In genomic region chr3:62622553-62623174, GRCh38 we compare ENCODE assay signal across 8 cellular contexts.
A peak's percentile ranks its signal among the peaks of the same experiment; 100 is the strongest.
DNase-seq lines count a peak whose midpoint lies in the region; ATAC-seq and TF ChIP-seq lines count a peak whose summit lies in the region.

No MANE protein-coding gene starts in this region.

- H3K79me2 ChIP-seq in parathyroid adenoma = no peaks in the 10 kb centered on the region

- no peaks in the 10 kb centered on the region for H3K4me1 ChIP-seq in parathyroid adenoma

- no peaks in the 10 kb centered on the region for H3K27me3 ChIP-seq in parathyroid adenoma (ENCODE audit: control insufficient read depth, insufficient read depth, low read length)
- no peaks in the 10 kb centered on the region for H3K27me3 ChIP-seq in CD4-positive, alpha-beta T cell (ENCODE audit: control insufficient read depth, insufficient read depth, low read length)

- no peaks in the 10 kb centered on the region for H3K9me3 Mint-ChIP-seq in CD4-positive, alpha-beta T cell

- DNase-seq in SIG-M5 treated with dmso at 0.1 percent for 504 hours (lab: John Stamatoyannopoulos, UW; ENCODE audit: unreplicated experiment) = peak; percentile 88
- no peak for DNase-seq in SIG-M5 (lab: John Stamatoyannopoulos, UW)
- DNase-seq in HuH-7 (ENCODE audit: low spot score) = peak; percentile 4
- peak; percentile 36 for DNase-seq in SHP77 treated with DMSO at 0.1 percent for 48 hours (lab: John Stamatoyannopoulos, UW)
- DNase-seq in fibroblast of pulmonary artery (ENCODE audit: low read depth) = peak; percentile 81
- DNase-seq in ureter (ENCODE audit: low spot score) = no peak
- DNase-seq in CD4-positive, alpha-beta T cell = no peak

- H2AFZ ChIP-seq in parathyroid adenoma = no peak overlapping the region

- H3K4me3 Mint-ChIP-seq in CD4-positive, alpha-beta T cell = no peak overlapping the region

- no peaks in the 10 kb centered on the region for H3K36me3 Mint-ChIP-seq in CD4-positive, alpha-beta T cell (ENCODE audit: low read depth)

- H3K36me3 ChIP-seq in parathyroid adenoma (ENCODE audit: control insufficient read depth, insufficient read depth, low read length) = no peaks in the 10 kb centered on the region

- intact Hi-C loops in CD4-positive, alpha-beta T cell (cut with DNase I, micrococcal nuclease) = loop anchor here (5.0 kb wide), 2 partner anchors 1195 to 1860 kb away; partner anchors contain the start of gene C3orf49 (in 1 of the 2)

- TF ChIP-seq CTCF in fibroblast of pulmonary artery (IDR thresholded peaks at IDR 0.05; ENCODE audit: low read length, missing control alignments) (peak; percentile 68), parathyroid adenoma (IDR thresholded peaks at IDR 0.05) (peak; percentile 70)
- TF ChIP-seq CTCF in CD4-positive, alpha-beta T cell (IDR thresholded peaks at IDR 0.05) = no peak

- no peak overlapping the region for H3K9ac ChIP-seq in parathyroid adenoma

- H3K27ac ChIP-seq in parathyroid adenoma = no peak overlapping the region
- H3K27ac ChIP-seq in CD4-positive, alpha-beta T cell (ENCODE audit: low read depth, low read length) = no peak overlapping the region

- CTCF ChIA-PET in CD4-positive, alpha-beta T cell (lab: Charles Lee) = interaction anchor here (0.9 kb wide), 1 partner anchor 14 kb away, joined by 3 read pairs; no protein-coding TSS in a partner anchor

- H3K4me2 ChIP-seq in parathyroid adenoma (ENCODE audit: low read length) = no peak overlapping the region

- POLR2A ChIA-PET in CD4-positive, alpha-beta T cell (lab: Charles Lee) = no interaction called here

- H3K4me1 Mint-ChIP-seq in CD4-positive, alpha-beta T cell (ENCODE audit: low read depth) = no peaks in the 10 kb centered on the region

- no peak overlapping the region for H3K27ac Mint-ChIP-seq in CD4-positive, alpha-beta T cell

- peaks cover 10% of the 10 kb centered on the region for H3K27me3 Mint-ChIP-seq in CD4-positive, alpha-beta T cell

- no peaks in the 10 kb centered on the region for H3K9me3 ChIP-seq in parathyroid adenoma (ENCODE audit: control insufficient read depth, low read length)
- H3K9me3 ChIP-seq in CD4-positive, alpha-beta T cell (ENCODE audit: control insufficient read depth, low read length) = no peaks in the 10 kb centered on the region

- no peak for ATAC-seq in CD4-positive, alpha-beta T cell (ENCODE audit: poor library complexity)

- H3K4me3 ChIP-seq in fibroblast of pulmonary artery (replicated peaks; ENCODE audit: low read depth, low read length) = no peak overlapping the region
- no peak overlapping the region for H3K4me3 ChIP-seq in parathyroid adenoma (ENCODE audit: low read depth, low read length)

Comparison
In these comparisons a context has a peak if more than half of its experiments do, and no peak if none do; other contexts are left out.
1. DNase-seq: peak in SIG-M5 treated with dmso at 0.1 percent for 504 hours (single experiment), HuH-7 (single experiment), SHP77 treated with DMSO at 0.1 percent for 48 hours (single experiment) and fibroblast of pulmonary artery (single experiment); none in SIG-M5 (single experiment), ureter (single experiment) and CD4-positive, alpha-beta T cell (0 of 10).